In genomic region chr11:95789506-95790122, GRCh38 we compare ENCODE assay signal across 8 cellular contexts. TPM values are rescaled to one million over a fixed set of nuclear protein-coding genes. Genes with fewer than 3 reads are reported as not detected.
DNase-seq lines count a peak whose midpoint lies in the region; ATAC-seq lines count a peak whose summit lies in the region.

Gene FAM76B (minus strand): TSS chr11:95789782. CDS start chr11:95789478, 304 bp downstream.

- peaks cover 24% of the 10 kb centered on the region for H3K36me3 ChIP-seq in effector memory CD4-positive, alpha-beta T cell (ENCODE audit: control insufficient read depth, insufficient read depth, low read length)

- peak within 1 kb of the TSS; percentile 99 for H3K27ac ChIP-seq in effector memory CD4-positive, alpha-beta T cell (ENCODE audit: insufficient read depth, low read length, poor library complexity, severe bottlenecking)

- peak within 1 kb of the TSS; percentile 93 for H3K4me3 ChIP-seq in effector memory CD4-positive, alpha-beta T cell (ENCODE audit: insufficient read depth, low read depth, low read length, poor library complexity, severe bottlenecking)

- no peaks in the 10 kb centered on the region for H3K27me3 ChIP-seq in effector memory CD4-positive, alpha-beta T cell (replicated peaks; ENCODE audit: control insufficient read depth, insufficient read depth, low read length, poor library complexity, severe bottlenecking)

- no peaks in the 10 kb centered on the region for H3K9me3 ChIP-seq in effector memory CD4-positive, alpha-beta T cell (ENCODE audit: control insufficient read depth, low read length)

- peak; percentile 96 for DNase-seq in COLO668 (lab: John Stamatoyannopoulos, UW; ENCODE audit: unreplicated experiment)
- DNase-seq in HT1080 (ENCODE audit: low read depth) = peak; percentile 99
- peak; percentile 99 for DNase-seq in NOMO-1 treated with DMSO at 0.1 percent for 48 hours (lab: John Stamatoyannopoulos, UW; ENCODE audit: unreplicated experiment)
- DNase-seq in activated CD8-positive, alpha-beta memory T cell treated with anti-CD3 and anti-CD28 coated beads for 4 hours (ENCODE audit: low read depth in 2 of 2) = peak; percentile 94 to 96
- DNase-seq in effector memory CD4-positive, alpha-beta T cell = peak; percentile 96 to 98 (median 97)
- DNase-seq in medulla oblongata (ENCODE audit: extremely low spot score) = peak; percentile 99
- peak; percentile 93 for DNase-seq in stimulated activated CD8-positive, alpha-beta memory T cell treated with anti-CD3 and anti-CD28 coated beads, Interleukin-12 subunit alpha, Interleukin-12 subunit beta, amount 100 ng/mL, for 1 hour (ENCODE audit: low read depth)

- ATAC-seq in GM21360 (IDR thresholded peaks at IDR 0.05; ENCODE audit: unreplicated experiment) = peak; percentile 70

- H3K4me1 ChIP-seq in effector memory CD4-positive, alpha-beta T cell (ENCODE audit: control insufficient read depth, insufficient read depth, low read length, poor library complexity, severe bottlenecking) = peaks cover 14% of the 10 kb centered on the region

RNA-seq across cellular contexts. Expression of gene FAM76B, which starts in this region (rescaled TPM):
- 11.9 and 13.2 TPM in 2 replicates for total RNA-seq in HT1080 (2014; rRNA removed; shearing (Covaris generic))
- polyA plus RNA-seq in HT1080 (2015; cell fraction: cytosol; rRNA removed) = 13.0 and 14.0 TPM in 2 replicates
- 89.9 and 90.5 TPM in 2 replicates for polyA plus RNA-seq in HT1080 (2015; cell fraction: nucleus; rRNA removed)

Comparison
In these comparisons a context has a peak if more than half of its experiments do, and no peak if none do; other contexts are left out.
1. Peak in every context shown above with its lines: DNase-seq, ATAC-seq, H3K4me3 ChIP-seq and H3K27ac ChIP-seq.